ENCODE assay signal across 9 cellular contexts in the genomic region with DNA sequence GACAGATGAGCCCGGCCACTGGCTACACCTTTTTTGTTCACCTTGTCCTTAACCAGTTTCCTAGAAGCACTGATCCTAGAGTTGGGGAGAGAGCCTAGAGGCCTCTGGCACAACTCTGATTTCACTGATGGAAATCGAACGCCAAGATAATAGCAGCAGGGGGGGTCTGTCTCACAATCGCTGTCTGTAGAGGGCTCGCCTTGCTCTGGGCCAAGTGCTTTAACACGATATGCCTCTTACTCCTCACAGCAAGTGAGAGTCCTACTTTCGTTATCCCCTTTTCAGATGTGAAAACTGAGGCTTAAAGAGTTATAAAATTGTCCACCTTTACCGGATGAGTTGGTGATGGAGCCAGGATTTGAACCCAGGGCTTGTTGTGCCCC. TPM values are rescaled to one million over a fixed set of nuclear protein-coding genes. Genes with fewer than 3 reads are reported as not detected.
DNase-seq lines count a peak whose midpoint lies in the region; ATAC-seq, FAIRE-seq and TF ChIP-seq lines count a peak whose summit lies in the region.
"Had no signal": no experiment of that assay in that cellular context is flagged by ENCODE, and none has a peak within 500 bp of the region (broad histone marks: within the 10 kb centered on the region; RNA-seq: fewer than 3 reads in every experiment).

No MANE protein-coding gene starts in this region.

- WGBS in esophagus muscularis mucosa, result 38% methylated on average over 8 of the region's 8 CpGs
- WGBS in pancreas, 2 donors, result 39 to 43% methylated on average over 8 of the region's 8 CpGs

- H3K27me3 ChIP-seq in DOHH2 (ENCODE audit: control insufficient read depth, low read length), result no peaks in the 10 kb centered on the region
- no peaks in the 10 kb centered on the region for H3K27me3 ChIP-seq in Peyer's patch
- no peaks in the 10 kb centered on the region for H3K27me3 ChIP-seq in esophagus muscularis mucosa
- H3K27me3 ChIP-seq in pancreas, result no peaks in the 10 kb centered on the region

- no peaks in the 10 kb centered on the region for H3K9me2 ChIP-seq in DOHH2 (replicated peaks; ENCODE audit: control insufficient read depth, low read length)

- DNase-seq in Peyer's patch (no peak), esophagus muscularis mucosa (ENCODE audit: extremely low spot score) (no peak), pancreas (no peak), NCI-H2081 (lab: John Stamatoyannopoulos, UW) (no peak), retina (no peak)

- no peak for ATAC-seq in pancreas
- no peak for ATAC-seq in HG02623 (IDR thresholded peaks at IDR 0.05; ENCODE audit: unreplicated experiment)
- no peak for ATAC-seq in GM18858 (IDR thresholded peaks at IDR 0.05; ENCODE audit: unreplicated experiment)

- H3F3A ChIP-seq in DOHH2 (ENCODE audit: control insufficient read depth, insufficient read depth), result 0 out of 2 replicates have a peak, but pooled peaks cover 5% of the 10 kb centered on the region

- H3K9me3 ChIP-seq in DOHH2 (ENCODE audit: control insufficient read depth, insufficient read depth, low read length), result no peaks in the 10 kb centered on the region
- no peaks in the 10 kb centered on the region for H3K9me3 ChIP-seq in Peyer's patch
- H3K9me3 ChIP-seq in esophagus muscularis mucosa, result no peaks in the 10 kb centered on the region
- no peaks in the 10 kb centered on the region for H3K9me3 ChIP-seq in pancreas

- peak overlapping the region; percentile 81 for H3K4me2 ChIP-seq in DOHH2 (ENCODE audit: low read length)

- H3K36me3 ChIP-seq in DOHH2 (ENCODE audit: control insufficient read depth, low read length), result no peaks in the 10 kb centered on the region
- H3K36me3 ChIP-seq in Peyer's patch, result no peaks in the 10 kb centered on the region
- peaks cover 0 to 13% (median 4%) of the 10 kb centered on the region in 4 donors for H3K36me3 ChIP-seq in esophagus muscularis mucosa
- peaks cover 0 to 5% (median 0%) of the 10 kb centered on the region in 3 donors for H3K36me3 ChIP-seq in pancreas

- H3K27ac ChIP-seq in DOHH2 (ENCODE audit: low read depth, low read length) (no peak overlapping the region), Peyer's patch (peak overlapping the region; percentile 80 to 98 (median 88)), esophagus muscularis mucosa (replicated peaks in 1 of 4) (peak overlapping the region; percentile 87 to 93 (median 90)), pancreas (peak overlapping the region; percentile 11 to 92 (median 76))

- no peak for TF ChIP-seq POLR2A in Peyer's patch (IDR thresholded peaks at IDR 0.05)
- no peak for TF ChIP-seq POLR2A in esophagus muscularis mucosa (IDR thresholded peaks at IDR 0.05; ENCODE audit: low read depth)

- H3K4me1 ChIP-seq in DOHH2 (ENCODE audit: control insufficient read depth, low read length) (peaks cover 59% of the 10 kb centered on the region), Peyer's patch (peaks cover 4 to 52% (median 11%) of the 10 kb centered on the region in 4 donors), esophagus muscularis mucosa (peaks cover 52 to 76% (median 72%) of the 10 kb centered on the region in 4 donors), pancreas (peaks cover 7 to 29% (median 19%) of the 10 kb centered on the region in 3 donors)

- intact Hi-C loops in esophagus muscularis mucosa (cut with DNase I), result no loop called here
- intact Hi-C loops in pancreas (cut with DNase I), result no loop called here

- no peak for TF ChIP-seq EP300 in esophagus muscularis mucosa (IDR thresholded peaks at IDR 0.05)

- no peak for FAIRE-seq in pancreas (lab: Jason Lieb, UNC)
- FAIRE-seq: colon had no signal

- TF ChIP-seq CTCF in DOHH2 (IDR thresholded peaks at IDR 0.05; ENCODE audit: low read depth, low read length, poor library complexity, severe bottlenecking), result no peak
- no peak for TF ChIP-seq CTCF in Peyer's patch (IDR thresholded peaks at IDR 0.05)
- no peak for TF ChIP-seq CTCF in esophagus muscularis mucosa (IDR thresholded peaks at IDR 0.05)
- TF ChIP-seq CTCF in pancreas (IDR thresholded peaks at IDR 0.05), result no peak

- H3K4me3 ChIP-seq in DOHH2 (ENCODE audit: low read length), result peak overlapping the region; percentile 95
- H3K4me3 ChIP-seq in Peyer's patch, result peak overlapping the region; percentile 59 to 95 (median 73)
- H3K4me3 ChIP-seq in esophagus muscularis mucosa, result peak overlapping the region; percentile 72 to 83 (median 72)
- peak overlapping the region; percentile 53 to 77 (median 64) for H3K4me3 ChIP-seq in pancreas

- H3K79me2 ChIP-seq in DOHH2 (ENCODE audit: control insufficient read depth, low read length), result peaks cover 10% of the 10 kb centered on the region

- H4K20me1 ChIP-seq in DOHH2 (ENCODE audit: control insufficient read depth, insufficient read depth, low read depth, low read length), result no peaks in the 10 kb centered on the region

RNA-seq across cellular contexts. Expression of a gene that starts 0.5 kb away (rescaled TPM):
- total RNA-seq in Peyer's patch, result 10 to 100 TPM; 62.7 to 99.6 (median 68.2) TPM
- total RNA-seq in esophagus muscularis mucosa, result 10 to 100 TPM; 27.6 to 41.5 (median 32.7) TPM
- 10 to 100 TPM; 13.9 to 76.8 (median 35.7) TPM for total RNA-seq in pancreas
- polyA plus RNA-seq in pancreas, result 100 to 1,000 TPM in 1 of 2 donors, 10 to 100 TPM in 1; 85.1 to 100 TPM

RNA-seq across cellular contexts. Expression of a gene that starts 18.5 kb away (rescaled TPM):
- 10 to 100 TPM in 3 of 4 donors, 1 to 10 TPM in 1; 3.9 to 96.0 (median 49.8) TPM for total RNA-seq in Peyer's patch
- 100 to 1,000 TPM in 2 of 4 donors, 10 to 100 TPM in 2; 32.0 to 413 (median 126) TPM for total RNA-seq in esophagus muscularis mucosa
- total RNA-seq in pancreas, result 100 to 1,000 TPM in 4 of 6 donors, 10 to 100 TPM in 2; 68.9 to 222 (median 150) TPM
- polyA plus RNA-seq in pancreas, result 100 to 1,000 TPM; 217 to 270 TPM

RNA-seq across cellular contexts. Expression of a gene that starts 40.6 kb away (rescaled TPM):
- total RNA-seq in Peyer's patch (10 to 100 TPM in 1 of 4 donors, 1 to 10 TPM in 3; 4.7 to 19.0 (median 8.0) TPM), esophagus muscularis mucosa (10 to 100 TPM; 17.5 to 24.4 (median 19.5) TPM), pancreas (10 to 100 TPM; 12.9 to 21.8 (median 20.0) TPM)
- polyA plus RNA-seq in pancreas, result 10 to 100 TPM; 12.6 to 18.9 TPM

RNA-seq across cellular contexts. Expression of a gene that starts 49.0 kb away (rescaled TPM):
- total RNA-seq in Peyer's patch (under 1 TPM in 1 of 4 donors, not detected in 3; 0.53 TPM), esophagus muscularis mucosa (not detected), pancreas (1 to 10 TPM; 1.2 to 2.8 (median 2.3) TPM)
- polyA plus RNA-seq in pancreas, result 1 to 10 TPM; 4.6 to 7.7 TPM
